Comparison of ENCODE assay signal across 18 cellular contexts in the genomic region with DNA sequence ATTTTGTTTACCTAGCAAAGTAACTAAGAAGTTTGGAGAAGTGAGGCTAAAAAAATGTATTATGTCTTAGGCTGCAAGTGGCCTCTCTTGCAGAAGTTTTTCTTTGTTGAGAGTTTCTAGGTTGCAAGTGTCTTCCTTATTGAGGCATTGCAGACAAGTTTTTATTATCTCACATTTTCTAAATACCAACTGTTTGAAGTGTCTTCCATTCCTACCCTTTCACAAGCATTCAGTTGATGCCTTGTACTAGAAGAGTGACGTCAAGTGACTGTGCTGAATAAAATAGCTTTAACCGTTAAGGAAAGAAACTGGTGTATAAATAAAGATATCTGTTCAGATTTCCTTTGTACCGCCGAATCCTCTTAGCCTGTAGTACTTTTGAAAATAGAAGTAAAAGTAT.
DNase-seq lines count a peak whose midpoint lies in the region; ATAC-seq and TF ChIP-seq lines count a peak whose summit lies in the region.
"Had no signal": no experiment of that assay in that cellular context is flagged by ENCODE, and none has a peak within 500 bp of the region (broad histone marks: within the 10 kb centered on the region; RNA-seq: fewer than 3 reads in every experiment).

No MANE protein-coding gene starts in this region.

- intact Hi-C loops in lower lobe of right lung (cut with DNase I) (no loop called here), thyroid gland (cut with DNase I) (no loop called here)

- no peaks in the 10 kb centered on the region for H3K9me3 ChIP-seq in lower lobe of right lung
- no peaks in the 10 kb centered on the region for H3K9me3 ChIP-seq in thyroid gland
- no peaks in the 10 kb centered on the region for H3K9me3 ChIP-seq in HAP-1

- peak; percentile 57 to 90 for ATAC-seq in lower lobe of right lung
- ATAC-seq: HCT116, SK-N-SH treated with all-trans-retinoic acid at 6 μM for 48 hours had no signal

- peak in 1 of 2 donors; percentile 13 for TF ChIP-seq POLR2A in thyroid gland (IDR thresholded peaks at IDR 0.05)

- peak; percentile 84 for DNase-seq in EH (ENCODE audit: low read depth)
- DNase-seq in cardiac fibroblast (ENCODE audit: low read depth in 2 of 2): peak; percentile 27 to 37
- no peak for DNase-seq in lower lobe of right lung
- no peak for DNase-seq in thyroid gland
- DNase-seq in HAP-1 (ENCODE audit: low spot score in 2 of 2): no peak
- DNase-seq in COR-L47 (lab: John Stamatoyannopoulos, UW): no peak
- DNase-seq in GM13976 (ENCODE audit: low spot score): no peak
- DNase-seq: CD4-positive, CD25-positive, alpha-beta regulatory T cell; DMS79 treated with DMSO at 0.1 percent for 48 hours; GOT3; NCI-H1105; NCI-H2029 treated with DMSO at 0.1 percent for 48 hours; NCI-H226; NCI-H510A treated with DMSO at 0.1 percent for 48 hours; NCI-H774; Peyer's patch had no signal

- no peaks in the 10 kb centered on the region for H3K36me3 ChIP-seq in lower lobe of right lung
- no peaks in the 10 kb centered on the region for H3K36me3 ChIP-seq in thyroid gland
- no peaks in the 10 kb centered on the region for H3K36me3 ChIP-seq in HAP-1 (replicated peaks)
- H3K36me3 ChIP-seq: Peyer's patch had no signal

- WGBS in thyroid gland, 2 donors: 40 to 45% methylated on average over 4 of the region's 4 CpGs

- no peaks in the 10 kb centered on the region for H3K27me3 ChIP-seq in lower lobe of right lung (ENCODE audit: low read depth)
- no peaks in the 10 kb centered on the region for H3K27me3 ChIP-seq in thyroid gland
- no peaks in the 10 kb centered on the region for H3K27me3 ChIP-seq in HAP-1 (ENCODE audit: low read depth)
- H3K27me3 ChIP-seq: Peyer's patch had no signal

- H3K27ac ChIP-seq in lower lobe of right lung: no peak overlapping the region
- H3K27ac ChIP-seq in thyroid gland: peak overlapping the region; percentile 82 to 93 (median 91)
- H3K27ac ChIP-seq: Peyer's patch had no signal

- in situ Hi-C loops in HAP-1 (cut with MboI; ENCODE audit: low sequenced_read_pairs) (no loop called here), GM13976 (cut with MboI; ENCODE audit: low sequenced_read_pairs, unreplicated experiment) (no loop called here)

- no peak overlapping the region for H3K4me3 ChIP-seq in cardiac fibroblast (replicated peaks in 1 of 2; ENCODE audit: low read depth in 2 of 2, low read length in 2 of 2)
- no peak overlapping the region for H3K4me3 ChIP-seq in lower lobe of right lung
- H3K4me3 ChIP-seq in thyroid gland (replicated peaks in 1 of 3): no peak overlapping the region
- H3K4me3 ChIP-seq in HAP-1: no peak overlapping the region
- H3K4me3 ChIP-seq: Peyer's patch had no signal

- no peak for TF ChIP-seq CTCF in cardiac fibroblast (IDR thresholded peaks at IDR 0.05; ENCODE audit: low read depth, low read length)
- TF ChIP-seq CTCF in lower lobe of right lung (IDR thresholded peaks at IDR 0.05): no peak
- TF ChIP-seq CTCF in thyroid gland (IDR thresholded peaks at IDR 0.05): no peak
- no peak for TF ChIP-seq CTCF in GM13976 (IDR thresholded peaks at IDR 0.05; ENCODE audit: borderline replicate concordance, control extremely low read depth, extremely low read depth, insufficient read depth, missing control alignments)

- H3K4me1 ChIP-seq in lower lobe of right lung (no peaks in the 10 kb centered on the region), thyroid gland (peaks cover 22 to 35% of the 10 kb centered on the region in 2 donors), HAP-1 (no peaks in the 10 kb centered on the region)
- H3K4me1 ChIP-seq: Peyer's patch had no signal

Comparison
In these comparisons a context has a peak if more than half of its experiments do, and no peak if none do; other contexts are left out.
1. DNase-seq: peak in EH (single experiment) and cardiac fibroblast (2 of 2); none in lower lobe of right lung (single experiment), thyroid gland (0 of 2), HAP-1 (0 of 2), COR-L47 (single experiment) and GM13976 (single experiment).